In the genomic region with DNA sequence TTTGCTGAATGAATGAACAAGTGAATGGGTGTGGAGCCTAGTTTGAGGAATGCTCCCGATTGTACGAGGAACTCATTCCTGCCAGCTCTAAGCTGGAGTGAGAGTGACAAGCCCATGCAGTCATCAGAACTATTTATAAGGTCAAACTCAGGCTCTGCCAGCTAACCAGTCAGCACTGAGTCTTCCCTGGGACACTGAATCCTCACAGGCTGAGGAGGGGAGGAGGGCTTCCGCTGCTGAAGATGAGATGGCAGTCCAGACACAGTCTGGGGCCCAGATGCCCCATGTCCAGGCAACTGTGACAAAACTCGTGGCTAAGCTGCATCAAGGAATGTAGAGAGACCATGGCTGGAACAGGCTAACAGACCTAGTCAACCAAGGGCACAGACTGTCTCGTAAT, we compare ENCODE assay signal across 10 cellular contexts. TPM values are rescaled to one million over a fixed set of nuclear protein-coding genes. Genes with fewer than 3 reads are reported as not detected.
DNase-seq lines count a peak whose midpoint lies in the region; ATAC-seq and TF ChIP-seq lines count a peak whose summit lies in the region.
"Had no signal": no experiment of that assay in that cellular context is flagged by ENCODE, and none has a peak within 500 bp of the region (broad histone marks: within the 10 kb centered on the region; RNA-seq: fewer than 3 reads in every experiment).

No MANE protein-coding gene starts in this region.

- H2BK5ac ChIP-seq in neuronal stem cell (ENCODE audit: low read length), result no peak overlapping the region

- H3K4me3 ChIP-seq in neuronal stem cell (ENCODE audit: low read length in 2 of 2) (no peak overlapping the region), esophagus squamous epithelium (no peak overlapping the region), suprapubic skin (no peak overlapping the region), MM.1S (ENCODE audit: low read length) (no peak overlapping the region)
- H3K4me3 ChIP-seq: pancreas had no signal

- no peaks in the 10 kb centered on the region; the same call in 1 of the 2 replicates for H3F3A ChIP-seq in MM.1S (ENCODE audit: insufficient read depth, low read length)

- intact Hi-C loops in esophagus squamous epithelium (cut with DNase I), result no loop called here

- H2BK120ac ChIP-seq in neuronal stem cell (ENCODE audit: low read depth, low read length), result no peak overlapping the region

- no peaks in the 10 kb centered on the region for H3K36me3 ChIP-seq in neuronal stem cell (replicated peaks in 1 of 2; ENCODE audit: control insufficient read depth in 2 of 2, insufficient read depth in 2 of 2, low read length in 2 of 2)
- no peaks in the 10 kb centered on the region for H3K36me3 ChIP-seq in esophagus squamous epithelium
- H3K36me3 ChIP-seq in suprapubic skin, result no peaks in the 10 kb centered on the region
- no peaks in the 10 kb centered on the region for H3K36me3 ChIP-seq in MM.1S (replicated peaks; ENCODE audit: insufficient read depth, low read length)
- H3K36me3 ChIP-seq: pancreas had no signal

- no peak overlapping the region for H2AK5ac ChIP-seq in neuronal stem cell (ENCODE audit: low read depth, low read length)

- DNase-seq in ELF-1 (ENCODE audit: low read depth, low spot score) (peak; percentile 67), glomerular visceral epithelial cell (ENCODE audit: extremely low spot score) (peak; percentile 91), neuronal stem cell (ENCODE audit: low spot score) (no peak), esophagus squamous epithelium (lab: John Stamatoyannopoulos, UW) (no peak), suprapubic skin (ENCODE audit: low spot score in 2 of 2) (no peak), MM.1S (no peak)
- DNase-seq: activated T-cell treated with anti-CD3 and anti-CD28 coated beads, Interleukin-2, amount 50 U/mL, for 1 hour; pancreas had no signal

- WGBS in neuronal stem cell (ENCODE audit: extremely low coverage in 2 of 2, insufficient read length in 2 of 2, insufficient replicate concordance in 1 of 2), 2 donors, result no CpG with 5 or more reads among the region's 5 CpGs
- WGBS in esophagus squamous epithelium, 2 donors, result 15 to 17% methylated on average over 4 to 5 of the region's 5 CpGs
- 15% methylated on average over 5 of the region's 5 CpGs for WGBS in suprapubic skin

- no peak overlapping the region for H2BK12ac ChIP-seq in neuronal stem cell (ENCODE audit: low read length)

- TF ChIP-seq EP300 in suprapubic skin (IDR thresholded peaks at IDR 0.05), result no peak

- no peaks in the 10 kb centered on the region for H3K9me2 ChIP-seq in MM.1S (replicated peaks; ENCODE audit: insufficient read depth, low read length)

- H3K9me3 ChIP-seq in neuronal stem cell (replicated peaks in 1 of 2; ENCODE audit: control insufficient read depth in 2 of 2, insufficient read depth in 1 of 2, low read depth in 1 of 2, low read length in 2 of 2) (no peaks in the 10 kb centered on the region), esophagus squamous epithelium (no peaks in the 10 kb centered on the region), suprapubic skin (no peaks in the 10 kb centered on the region), MM.1S (replicated peaks; ENCODE audit: insufficient read depth, low read length) (no peaks in the 10 kb centered on the region)
- H3K9me3 ChIP-seq: pancreas had no signal

- H4K8ac ChIP-seq in neuronal stem cell (ENCODE audit: low read depth, low read length), result no peak overlapping the region

- H3K27ac ChIP-seq in neuronal stem cell (replicated peaks; ENCODE audit: low read length) (no peak overlapping the region), esophagus squamous epithelium (peak overlapping the region in 1 of 4 donors; percentile 33), suprapubic skin (no peak overlapping the region), MM.1S (ENCODE audit: low read length) (no peak overlapping the region)
- H3K27ac ChIP-seq: pancreas had no signal

- H3K79me1 ChIP-seq in neuronal stem cell (ENCODE audit: low read depth, low read length), result peaks cover 7% of the 10 kb centered on the region

- H3K27me3 ChIP-seq in neuronal stem cell (ENCODE audit: control insufficient read depth in 3 of 3, insufficient read depth in 3 of 3, low read depth in 1 of 3, low read length in 3 of 3) (no peaks in the 10 kb centered on the region), esophagus squamous epithelium (peaks cover 0 to 34% (median 0%) of the 10 kb centered on the region in 4 donors), suprapubic skin (no peaks in the 10 kb centered on the region), MM.1S (replicated peaks; ENCODE audit: insufficient read depth, low read length) (peaks cover 27% of the 10 kb centered on the region)
- H3K27me3 ChIP-seq: pancreas had no signal

- no peak for TF ChIP-seq POLR2A in esophagus squamous epithelium (IDR thresholded peaks at IDR 0.05)
- no peak for TF ChIP-seq POLR2A in suprapubic skin (IDR thresholded peaks at IDR 0.05)

- H2BK15ac ChIP-seq in neuronal stem cell (ENCODE audit: low read length), result no peak overlapping the region

- ATAC-seq in SK-N-SH treated with all-trans-retinoic acid at 6 μM for 48 hours (peak; percentile 34), HG03097 (IDR thresholded peaks at IDR 0.05; ENCODE audit: low FRiP score, unreplicated experiment) (no peak)
- ATAC-seq: pancreas had no signal

- TF ChIP-seq CTCF in esophagus squamous epithelium (IDR thresholded peaks at IDR 0.05) (no peak), suprapubic skin (IDR thresholded peaks at IDR 0.05) (no peak), MM.1S (IDR thresholded peaks at IDR 0.05; ENCODE audit: low read length) (no peak)

- no peak overlapping the region for H3K4ac ChIP-seq in neuronal stem cell (ENCODE audit: low read length)

- H3K4me1 ChIP-seq in neuronal stem cell (ENCODE audit: control insufficient read depth in 2 of 2, insufficient read depth in 1 of 2, low read depth in 1 of 2, low read length in 2 of 2) (peaks cover 30 to 44% of the 10 kb centered on the region in 2 donors), esophagus squamous epithelium (peaks cover 17 to 61% (median 24%) of the 10 kb centered on the region in 3 donors), suprapubic skin (peaks cover 62% of the 10 kb centered on the region), MM.1S (ENCODE audit: low read length) (peaks cover 7% of the 10 kb centered on the region; the same call in 1 of the 2 replicates)

- H3K9ac ChIP-seq in neuronal stem cell (ENCODE audit: low read depth, low read length, poor library complexity), result no peak overlapping the region
- no peak overlapping the region for H3K9ac ChIP-seq in MM.1S (ENCODE audit: low read length)

- no peaks in the 10 kb centered on the region for H3K79me2 ChIP-seq in MM.1S (ENCODE audit: low read length)

- H3K4me2 ChIP-seq in neuronal stem cell (ENCODE audit: insufficient read depth, low read length, poor library complexity, severe bottlenecking), result no peak overlapping the region
- H3K4me2 ChIP-seq in MM.1S (ENCODE audit: low read depth, low read length), result no peak overlapping the region

- peak overlapping the region; percentile 13 for H3K18ac ChIP-seq in neuronal stem cell (ENCODE audit: low read length)

- no peak overlapping the region for H4K91ac ChIP-seq in neuronal stem cell (ENCODE audit: low read depth, low read length, poor library complexity)

- H2AFZ ChIP-seq in neuronal stem cell (ENCODE audit: low read length) (no peak overlapping the region), MM.1S (ENCODE audit: low read length) (no peak overlapping the region)

- H3K14ac ChIP-seq in neuronal stem cell (ENCODE audit: low read length), result no peak overlapping the region

- H3K23ac ChIP-seq in neuronal stem cell (ENCODE audit: low read depth, low read length, poor library complexity), result no peak overlapping the region

- no peaks in the 10 kb centered on the region for H4K20me1 ChIP-seq in MM.1S (ENCODE audit: insufficient read depth, low read length)

TF ChIP-seq in SK-N-SH treated with all-trans-retinoic acid at 6 μM for 48 hours, 23 proteins besides CTCF, POLR2A, EP300 and RAD21 (continues in another document):
- TF ChIP-seq ZFP30 (CRISPR knock-in tag; IDR thresholded peaks at IDR 0.05) (no peak), SNAI2 (CRISPR knock-in tag; IDR thresholded peaks at IDR 0.05) (no peak), OSR1 (CRISPR knock-in tag; IDR thresholded peaks at IDR 0.05) (no peak), ZC3H10 (CRISPR knock-in tag; IDR thresholded peaks at IDR 0.05) (no peak), ESRRG (CRISPR knock-in tag; IDR thresholded peaks at IDR 0.05) (no peak), TOX (CRISPR knock-in tag; IDR thresholded peaks at IDR 0.05; ENCODE audit: borderline replicate concordance) (no peak), CSDC2 (CRISPR knock-in tag; IDR thresholded peaks at IDR 0.05) (no peak)
- TF ChIP-seq, protein P1, sequence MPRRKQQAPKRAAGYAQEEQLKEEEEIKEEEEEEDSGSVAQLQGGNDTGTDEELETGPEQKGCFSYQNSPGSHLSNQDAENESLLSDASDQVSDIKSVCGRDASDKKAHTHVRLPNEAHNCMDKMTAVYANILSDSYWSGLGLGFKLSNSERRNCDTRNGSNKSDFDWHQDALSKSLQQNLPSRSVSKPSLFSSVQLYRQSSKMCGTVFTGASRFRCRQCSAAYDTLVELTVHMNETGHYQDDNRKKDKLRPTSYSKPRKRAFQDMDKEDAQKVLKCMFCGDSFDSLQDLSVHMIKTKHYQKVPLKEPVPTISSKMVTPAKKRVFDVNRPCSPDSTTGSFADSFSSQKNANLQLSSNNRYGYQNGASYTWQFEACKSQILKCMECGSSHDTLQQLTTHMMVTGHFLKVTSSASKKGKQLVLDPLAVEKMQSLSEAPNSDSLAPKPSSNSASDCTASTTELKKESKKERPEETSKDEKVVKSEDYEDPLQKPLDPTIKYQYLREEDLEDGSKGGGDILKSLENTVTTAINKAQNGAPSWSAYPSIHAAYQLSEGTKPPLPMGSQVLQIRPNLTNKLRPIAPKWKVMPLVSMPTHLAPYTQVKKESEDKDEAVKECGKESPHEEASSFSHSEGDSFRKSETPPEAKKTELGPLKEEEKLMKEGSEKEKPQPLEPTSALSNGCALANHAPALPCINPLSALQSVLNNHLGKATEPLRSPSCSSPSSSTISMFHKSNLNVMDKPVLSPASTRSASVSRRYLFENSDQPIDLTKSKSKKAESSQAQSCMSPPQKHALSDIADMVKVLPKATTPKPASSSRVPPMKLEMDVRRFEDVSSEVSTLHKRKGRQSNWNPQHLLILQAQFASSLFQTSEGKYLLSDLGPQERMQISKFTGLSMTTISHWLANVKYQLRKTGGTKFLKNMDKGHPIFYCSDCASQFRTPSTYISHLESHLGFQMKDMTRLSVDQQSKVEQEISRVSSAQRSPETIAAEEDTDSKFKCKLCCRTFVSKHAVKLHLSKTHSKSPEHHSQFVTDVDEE (CRISPR knock-in tag; IDR thresholded peaks at IDR 0.05), result no peak

RNA-seq across cellular contexts. Expression of a gene that starts 4.0 kb away (rescaled TPM):
- 8.9 TPM for polyA plus RNA-seq in neuronal stem cell (2013, experiment 1 of 2)
- polyA plus RNA-seq in neuronal stem cell (2013, experiment 2 of 2), result 9.0 TPM
- total RNA-seq in esophagus squamous epithelium, result 1 to 10 TPM; 2.5 to 9.5 (median 5.9) TPM
- total RNA-seq in suprapubic skin, result 100 to 1,000 TPM in 2 of 4 donors, 10 to 100 TPM in 2; 52.2 to 308 (median 90.4) TPM

RNA-seq across cellular contexts. Expression of a gene that starts 22.2 kb away (rescaled TPM):
- polyA plus RNA-seq in neuronal stem cell (2013, experiment 1 of 2), result 51.8 TPM
- polyA plus RNA-seq in neuronal stem cell (2013, experiment 2 of 2), result 50.2 TPM
- total RNA-seq in esophagus squamous epithelium (10 to 100 TPM in 3 of 4 donors, 1 to 10 TPM in 1; 9.4 to 19.6 (median 16.4) TPM), suprapubic skin (100 to 1,000 TPM in 1 of 4 donors, 10 to 100 TPM in 3; 34.9 to 117 (median 48.1) TPM)

Comparison
In these comparisons a context has a peak if more than half of its experiments do, and no peak if none do; other contexts are left out.
1. DNase-seq: peak in ELF-1 (single experiment) and glomerular visceral epithelial cell (single experiment); none in neuronal stem cell (single experiment), esophagus squamous epithelium (single experiment), suprapubic skin (0 of 2) and MM.1S (single experiment).
2. RNA of a gene that starts 4.0 kb away (total RNA-seq): 52.2 to 308 TPM in suprapubic skin; 2.5 to 9.5 TPM in esophagus squamous epithelium; every median in the first group is over 4 times any median in the second.